In the genomic region with DNA sequence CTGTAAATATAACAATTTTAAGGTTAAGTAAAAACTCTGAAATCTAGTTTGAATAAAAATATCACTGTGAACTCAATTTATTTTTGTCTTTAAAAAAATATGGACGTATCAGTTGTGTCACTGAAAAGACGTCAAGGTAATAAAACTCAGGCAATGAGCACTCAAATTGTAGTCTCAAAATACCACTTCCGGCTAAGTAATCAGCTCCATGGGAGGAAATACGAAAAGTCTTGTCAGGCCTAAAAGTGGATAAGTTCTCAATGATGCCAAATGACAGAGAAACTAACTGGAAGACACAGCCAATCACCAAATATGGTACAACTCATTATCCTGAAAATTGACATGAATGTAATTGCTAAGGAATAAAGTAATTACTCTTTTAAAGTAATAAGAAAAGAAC, we compare ENCODE assay signal across 30 cellular contexts. TPM values are rescaled to one million over a fixed set of nuclear protein-coding genes. Genes with fewer than 3 reads are reported as not detected.
"Had no signal": no experiment of that assay in that cellular context is flagged by ENCODE, and none has a peak within 500 bp of the region (broad histone marks: within the 10 kb centered on the region; RNA-seq: fewer than 3 reads in every experiment).

No MANE protein-coding gene starts in this region.

- FAIRE-seq: kidney had no signal

- H3K4me3 ChIP-seq: colonic mucosa, esophagus squamous epithelium, gastrocnemius medialis, heart right ventricle, lower lobe of right lung, mucosa of descending colon had no signal

- H3K4me1 ChIP-seq: colonic mucosa, esophagus squamous epithelium, gastrocnemius medialis, heart right ventricle, lower lobe of right lung had no signal

- H3K27ac ChIP-seq: colonic mucosa, epithelial cell of prostate, esophagus squamous epithelium, gastrocnemius medialis, heart right ventricle, lower lobe of right lung had no signal

- DNase-seq: colonic mucosa; cortex of kidney; effector CD8-positive, alpha-beta T cell; effector memory CD8-positive, alpha-beta T cell; endodermal cell; erythroblast; esophagus squamous epithelium; foreskin fibroblast; foreskin melanocyte; gastrocnemius medialis; glutamatergic neuron; head of caudate nucleus; heart right ventricle; hippocampal formation; immature natural killer cell; islet precursor cell; kidney; kidney glomerular epithelial cell; left colon; left ventricle myocardium superior; lower lobe of right lung; mesenchymal stem cell; mucosa of descending colon; naive B cell had no signal

- H3K36me3 ChIP-seq: colonic mucosa, esophagus squamous epithelium, gastrocnemius medialis, heart right ventricle, lower lobe of right lung had no signal

- H3K27me3 ChIP-seq: colonic mucosa, esophagus squamous epithelium, gastrocnemius medialis had no signal

- H3K9me3 ChIP-seq: colonic mucosa, esophagus squamous epithelium, gastrocnemius medialis, lower lobe of right lung, mucosa of descending colon had no signal

- ATAC-seq: effector memory CD8-positive, alpha-beta T cell; esophagus mucosa; gastrocnemius medialis; heart right ventricle; left colon; left lobe of liver; left ventricle myocardium superior; lower lobe of right lung; mucosa of descending colon had no signal

RNA-seq across cellular contexts. Expression of a gene that starts 0.7 kb away (rescaled TPM):
- total RNA-seq: gastrocnemius medialis, glomerular endothelial cell, heart right ventricle, kidney, left colon, left ventricle myocardium superior, lower lobe of right lung, mesenteric fat pad, mucosa of descending colon, myocyte had no signal
- polyA plus RNA-seq: heart right ventricle, immature natural killer cell had no signal
